ENCODE assay signal across 8 cellular contexts in the genomic region with DNA sequence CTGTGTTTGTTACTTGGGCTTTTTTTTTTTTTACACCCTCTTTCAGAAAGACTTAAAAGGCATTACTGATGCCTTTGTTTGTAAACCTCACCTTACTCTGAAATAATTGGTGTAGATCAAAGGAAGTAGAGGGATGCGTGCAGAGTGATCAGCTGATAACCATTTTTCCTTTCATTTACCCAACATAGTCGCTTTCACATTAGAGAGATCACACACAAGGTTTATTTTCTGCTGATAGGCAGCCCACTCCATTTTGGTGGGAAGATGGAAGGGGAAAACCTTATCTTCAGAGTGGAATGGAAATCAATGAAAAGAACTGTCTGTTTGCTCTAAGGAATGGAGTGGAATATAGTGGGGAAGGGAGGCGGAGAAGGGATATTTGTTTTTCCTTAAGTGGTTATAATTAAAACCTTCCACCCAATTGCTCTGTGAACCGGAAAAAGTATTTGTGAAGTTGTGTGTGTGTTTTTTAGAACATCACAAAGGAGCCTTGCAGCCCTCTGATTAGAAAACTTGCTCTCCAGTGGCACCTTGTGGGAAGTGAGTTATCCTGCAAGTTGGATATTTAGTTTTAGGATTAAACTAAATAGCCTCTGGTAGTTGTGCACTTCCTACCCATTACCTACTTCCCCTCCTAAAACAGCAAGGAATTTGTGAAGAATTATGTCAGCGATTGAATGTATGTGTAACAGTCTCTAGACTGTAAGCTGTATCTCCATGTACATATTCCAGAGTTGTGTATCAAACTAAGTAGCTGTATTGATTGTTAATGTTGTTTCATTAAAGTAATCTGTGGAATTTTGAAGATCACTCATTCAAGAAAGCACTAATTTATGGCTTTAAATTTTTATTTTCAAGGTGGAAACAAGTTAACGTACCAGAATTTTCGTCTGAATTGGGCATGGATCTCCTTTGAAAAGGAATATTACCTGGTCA.
DNase-seq lines count a peak whose midpoint lies in the region; ATAC-seq and TF ChIP-seq lines count a peak whose summit lies in the region.

No MANE protein-coding gene starts in this region.

- H3K9me3 ChIP-seq in AG04450 (ENCODE audit: control insufficient read depth, insufficient read depth, low read length): no peaks in the 10 kb centered on the region
- H3K9me3 ChIP-seq in effector memory CD4-positive, alpha-beta T cell (ENCODE audit: control insufficient read depth, low read length): no peaks in the 10 kb centered on the region

- in situ Hi-C loops in GM13977 (cut with MboI; ENCODE audit: low pct_unique_long_range_greater_than_20kb, low sequenced_read_pairs, unreplicated experiment): no loop called here

- H3K36me3 ChIP-seq in effector memory CD4-positive, alpha-beta T cell (ENCODE audit: control insufficient read depth, insufficient read depth, low read length): no peaks in the 10 kb centered on the region

- no peak for ATAC-seq in HG03521 (IDR thresholded peaks at IDR 0.05; ENCODE audit: unreplicated experiment)

- POLR2A ChIA-PET in AG04450 (lab: Yijun Ruan, JAX): no interaction called here

- no peaks in the 10 kb centered on the region for H3K27me3 ChIP-seq in AG04450 (ENCODE audit: control insufficient read depth, insufficient read depth, low read length)
- H3K27me3 ChIP-seq in effector memory CD4-positive, alpha-beta T cell (replicated peaks; ENCODE audit: control insufficient read depth, insufficient read depth, low read length, poor library complexity, severe bottlenecking): no peaks in the 10 kb centered on the region

- H3K4me1 ChIP-seq in effector memory CD4-positive, alpha-beta T cell (ENCODE audit: control insufficient read depth, insufficient read depth, low read length, poor library complexity, severe bottlenecking): no peaks in the 10 kb centered on the region

- DNase-seq in AG04450 (ENCODE audit: low read depth, low spot score): no peak
- peak; percentile 13 for DNase-seq in GM13977 (ENCODE audit: low spot score)
- DNase-seq in NCI-H2196 treated with DMSO at 0.1 percent for 48 hours (lab: John Stamatoyannopoulos, UW; ENCODE audit: unreplicated experiment): peak; percentile 1
- DNase-seq in cerebellum (ENCODE audit: low spot score): peak; percentile 39
- peak; percentile 80 for DNase-seq in medulla oblongata (ENCODE audit: extremely low spot score)
- no peak for DNase-seq in effector memory CD4-positive, alpha-beta T cell
- no peak for DNase-seq in cerebellar nuclear complex (lab: John Stamatoyannopoulos, UW)

- no peak overlapping the region for H3K27ac ChIP-seq in AG04450 (ENCODE audit: low read depth, low read length)
- no peak overlapping the region for H3K27ac ChIP-seq in effector memory CD4-positive, alpha-beta T cell (ENCODE audit: insufficient read depth, low read length, poor library complexity, severe bottlenecking)

- H3K4me3 ChIP-seq in AG04450 (ENCODE audit: low read depth, low read length): no peak overlapping the region
- H3K4me3 ChIP-seq in effector memory CD4-positive, alpha-beta T cell (ENCODE audit: insufficient read depth, low read depth, low read length, poor library complexity, severe bottlenecking): no peak overlapping the region

- TF ChIP-seq CTCF in AG04450 (IDR thresholded peaks at IDR 0.05; ENCODE audit: low read depth, low read length) (peak; percentile 71), GM13977 (IDR thresholded peaks at IDR 0.05; ENCODE audit: extremely low read depth, insufficient read depth, missing control alignments) (peak; percentile 36)

- CTCF ChIA-PET in AG04450 (lab: Charles Lee): interaction anchor here (0.6 to 1.5 kb wide), 6 partner anchors 9 to 1145 kb away, joined by 3 to 10 read pairs (median 4); no protein-coding TSS in a partner anchor

Comparison
In these comparisons a context has a peak if more than half of its experiments do, and no peak if none do; other contexts are left out.
1. DNase-seq: peak in GM13977 (single experiment), NCI-H2196 treated with DMSO at 0.1 percent for 48 hours (single experiment), cerebellum (single experiment) and medulla oblongata (single experiment); none in AG04450 (single experiment), effector memory CD4-positive, alpha-beta T cell (0 of 3) and cerebellar nuclear complex (0 of 2).